In the genomic region with DNA sequence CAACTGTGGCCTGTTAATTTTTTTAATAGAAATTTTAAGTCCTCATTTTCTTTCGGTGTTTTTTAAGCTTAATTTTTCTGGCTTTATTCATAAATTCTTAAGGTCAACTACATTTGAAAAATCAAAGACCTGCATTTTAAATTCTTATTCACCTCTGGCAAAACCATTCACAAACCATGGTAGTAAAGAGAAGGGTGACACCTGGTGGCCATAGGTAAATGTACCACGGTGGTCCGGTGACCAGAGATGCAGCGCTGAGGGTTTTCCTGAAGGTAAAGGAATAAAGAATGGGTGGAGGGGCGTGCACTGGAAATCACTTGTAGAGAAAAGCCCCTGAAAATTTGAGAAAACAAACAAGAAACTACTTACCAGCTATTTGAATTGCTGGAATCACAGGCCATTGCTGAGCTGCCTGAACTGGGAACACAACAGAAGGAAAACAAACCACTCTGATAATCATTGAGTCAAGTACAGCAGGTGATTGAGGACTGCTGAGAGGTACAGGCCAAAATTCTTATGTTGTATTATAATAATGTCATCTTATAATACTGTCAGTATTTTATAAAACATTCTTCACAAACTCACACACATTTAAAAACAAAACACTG, we compare ENCODE assay signal across 8 cellular contexts. TPM values are rescaled to one million over a fixed set of nuclear protein-coding genes. Genes with fewer than 3 reads are reported as not detected.
DNase-seq lines count a peak whose midpoint lies in the region; ATAC-seq and TF ChIP-seq lines count a peak whose summit lies in the region.

No MANE protein-coding gene starts in this region.

- H3K4me1 ChIP-seq in body of pancreas, result peaks cover under 1% of the 10 kb centered on the region

- H3K27ac ChIP-seq in body of pancreas, result no peak overlapping the region

- no peak for TF ChIP-seq POLR2A in body of pancreas (IDR thresholded peaks at IDR 0.05)

- peaks cover 0 to 4% of the 10 kb centered on the region in 2 donors for H3K36me3 ChIP-seq in body of pancreas (replicated peaks in 1 of 2; ENCODE audit: insufficient read depth in 1 of 2, low read depth in 2 of 2)

- peak; percentile 55 to 90 (median 83) for TF ChIP-seq CTCF in body of pancreas (IDR thresholded peaks at IDR 0.05)

- intact Hi-C loops in Right ventricle myocardium inferior (cut with DNase I) (loop anchor here (1.0 kb wide), 1 partner anchor 31 kb away; no protein-coding TSS in a partner anchor), cardiac septum (cut with DNase I) (loop anchor here (1.0 kb wide), 1 partner anchor 33 kb away; no protein-coding TSS in a partner anchor), body of pancreas (cut with DNase I) (loop anchor here (5.0 kb wide), 1 partner anchor 35 kb away; no protein-coding TSS in a partner anchor)

- 2 to 3% methylated on average over 5 of the region's 5 CpGs for WGBS in body of pancreas, 2 donors

- H3K4me3 ChIP-seq in body of pancreas, result no peak overlapping the region

- ATAC-seq in Right ventricle myocardium inferior (peak; percentile 79), body of pancreas (peak; percentile 96), HG03095 (IDR thresholded peaks at IDR 0.05; ENCODE audit: unreplicated experiment) (no peak)

- H3K9me3 ChIP-seq in body of pancreas, result no peaks in the 10 kb centered on the region

- H3K27me3 ChIP-seq in body of pancreas, result no peaks in the 10 kb centered on the region

- DNase-seq in Right ventricle myocardium inferior (ENCODE audit: missing footprints) (peak; percentile 45), cardiac septum (ENCODE audit: low spot score) (no peak), NCI-H187 treated with DMSO at 0.1 percent for 48 hours (lab: John Stamatoyannopoulos, UW) (peak; percentile 34), UCSD-AML1 (lab: John Stamatoyannopoulos, UW; ENCODE audit: unreplicated experiment) (peak; percentile 31), body of pancreas (peak; percentile 71 to 79 (median 76)), iris pigment epithelial cell (ENCODE audit: low read depth) (peak; percentile 62)
- DNase-seq in stimulated activated CD4-positive, alpha-beta T cell treated with anti-CD3 and anti-CD28 coated beads, Interleukin-15, amount 100 ng/mL, for 48 hours (ENCODE audit: low read depth in 2 of 2), result peak; percentile 30 to 46

RNA-seq across cellular contexts. Expression of a gene that starts 10.1 kb away (rescaled TPM):
- total RNA-seq in Right ventricle myocardium inferior, result 5.3 TPM
- 2.4 TPM for total RNA-seq in cardiac septum
- 1 to 10 TPM; 2.0 to 5.4 TPM for total RNA-seq in body of pancreas
